27 cellular contexts compared by ENCODE assay signal in the genomic region with DNA sequence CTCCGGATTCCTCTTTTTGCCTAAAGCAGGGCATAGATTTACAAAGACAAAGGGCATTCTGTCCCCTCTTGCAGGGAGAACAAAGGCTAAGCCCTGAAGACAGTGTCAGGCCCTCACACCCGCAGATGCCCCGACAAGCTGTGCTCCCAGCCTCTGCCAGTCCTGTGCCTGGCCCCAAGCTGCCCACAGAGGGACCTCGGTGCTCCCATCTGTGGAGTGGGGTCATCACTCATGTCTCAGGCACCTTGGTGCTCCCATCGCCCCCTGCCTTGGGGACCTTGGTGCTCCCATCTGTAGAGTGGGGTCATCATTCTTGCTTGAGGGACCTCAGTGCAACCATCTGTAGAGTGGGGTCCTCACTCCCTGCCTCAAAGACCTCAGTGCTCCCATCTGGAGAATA. TPM values are rescaled to one million over a fixed set of nuclear protein-coding genes. Genes with fewer than 3 reads are reported as not detected.
"Had no signal": no experiment of that assay in that cellular context is flagged by ENCODE, and none has a peak within 500 bp of the region (broad histone marks: within the 10 kb centered on the region; RNA-seq: fewer than 3 reads in every experiment).

No MANE protein-coding gene starts in this region.

- H3K27ac ChIP-seq: body of pancreas, cardiac muscle cell, hepatocyte, testis, WERI-Rb-1 had no signal

- H3K27me3 Mint-ChIP-seq: activated naive CD8-positive, alpha-beta T cell treated with anti-CD3 and anti-CD28 coated beads, Interleukin-2, amount 50 U/mL, for 24 hours; naive B cell; type B pancreatic cell had no signal

- H3K4me3 Mint-ChIP-seq: activated CD8-positive, alpha-beta T cell treated with anti-CD3 and anti-CD28 coated beads, Interleukin-2, amount 10 ng/mL, durations not matched to agents 7 days and 5 days; activated naive CD8-positive, alpha-beta T cell treated with anti-CD3 and anti-CD28 coated beads, Interleukin-2, amount 50 U/mL, for 24 hours; activated T-helper 1 cell treated with anti-CD3 and anti-CD28 coated beads, Interleukin-12 subunit alpha, Interleukin-12 subunit beta, Interleukin-2, Interleukin-4 antibody, amounts not matched to agents 30 ng/mL and 10 ng/mL and 1 ng/mL, durations not matched to agents 14 hours and 24 hours and 36 hours; immature natural killer cell; naive B cell; stimulated activated naive B cell treated with anti-CD40 and anti-IgM and Interleukin-4, amounts not matched to agents 10 μg/mL and 1 μg/mL and 100 μg/mL, for 72 hours; type B pancreatic cell had no signal

- H3K27ac Mint-ChIP-seq: activated CD8-positive, alpha-beta T cell treated with anti-CD3 and anti-CD28 coated beads, Interleukin-2, amount 10 ng/mL, durations not matched to agents 7 days and 5 days; activated naive CD8-positive, alpha-beta T cell treated with anti-CD3 and anti-CD28 coated beads, Interleukin-2, amount 50 U/mL, for 24 hours; activated T-helper 1 cell treated with anti-CD3 and anti-CD28 coated beads, Interleukin-12 subunit alpha, Interleukin-12 subunit beta, Interleukin-2, Interleukin-4 antibody, amounts not matched to agents 30 ng/mL and 10 ng/mL and 1 ng/mL, durations not matched to agents 14 hours and 24 hours and 36 hours; naive B cell; type B pancreatic cell had no signal

- H3K27me3 ChIP-seq: body of pancreas, cardiac muscle cell, hepatocyte, testis had no signal

- H2AFZ ChIP-seq: hepatocyte had no signal

- H3K36me3 ChIP-seq: cardiac muscle cell, WERI-Rb-1 had no signal

- H3K9me3 Mint-ChIP-seq: activated naive CD8-positive, alpha-beta T cell treated with anti-CD3 and anti-CD28 coated beads, Interleukin-2, amount 50 U/mL, for 24 hours; activated T-helper 1 cell treated with anti-CD3 and anti-CD28 coated beads, Interleukin-12 subunit alpha, Interleukin-12 subunit beta, Interleukin-2, Interleukin-4 antibody, amounts not matched to agents 30 ng/mL and 10 ng/mL and 1 ng/mL, durations not matched to agents 14 hours and 24 hours and 36 hours; naive B cell; type B pancreatic cell had no signal

- H3K36me3 Mint-ChIP-seq: type B pancreatic cell had no signal

- H3K9me3 ChIP-seq: body of pancreas, testis had no signal

- H3K4me3 ChIP-seq: body of pancreas, cardiac muscle cell, hepatocyte, testis had no signal

- DNase-seq: activated CD4-positive, alpha-beta T cell treated with anti-CD3 and anti-CD28 coated beads for 1 hour; activated CD4-positive, alpha-beta T cell treated with anti-CD3 and anti-CD28 coated beads, Interleukin-2, amount 50 U/mL, for 1 hour; activated CD8-positive, alpha-beta T cell treated with anti-CD3 and anti-CD28 coated beads, Interleukin-2, amount 10 ng/mL, durations not matched to agents 7 days and 5 days; activated gamma-delta T cell; activated naive CD4-positive, alpha-beta T cell treated with anti-CD3 and anti-CD28 coated beads, Interleukin-2, amount 50 U/mL, for 16 hours; activated naive CD8-positive, alpha-beta T cell treated with anti-CD3 and anti-CD28 coated beads, Interleukin-2, amount 50 U/mL, for 24 hours; dermis blood vessel endothelial cell; effector CD8-positive, alpha-beta T cell; erythroblast; foreskin fibroblast; immature natural killer cell; kidney glomerular epithelial cell; mesendoderm; naive B cell; small intestine; stimulated activated CD4-positive, alpha-beta T cell treated with anti-CD3 and anti-CD28 coated beads, Interleukin-2, amount 100 ng/mL, for 48 hours; stimulated activated CD8-positive, alpha-beta memory T cell treated with anti-CD3 and anti-CD28 coated beads, Interleukin-4, amount 100 ng/mL, for 48 hours; stimulated activated naive B cell treated with anti-CD40 and anti-IgM and Interleukin-4, amounts not matched to agents 10 μg/mL and 1 μg/mL and 100 μg/mL, for 72 hours; T-helper 1 cell; testis; WERI-Rb-1 had no signal

- H3K4me2 ChIP-seq: hepatocyte had no signal

- ATAC-seq: activated CD8-positive, alpha-beta T cell treated with anti-CD3 and anti-CD28 coated beads, Interleukin-2, amount 10 ng/mL, durations not matched to agents 7 days and 5 days; activated naive CD8-positive, alpha-beta T cell treated with anti-CD3 and anti-CD28 coated beads, Interleukin-2, amount 50 U/mL, for 24 hours; body of pancreas; sciatic nerve; stimulated activated naive B cell treated with anti-CD40 and anti-IgM and Interleukin-4, amounts not matched to agents 10 μg/mL and 1 μg/mL and 100 μg/mL, for 72 hours had no signal

RNA-seq across cellular contexts. Expression of a gene that starts 24.3 kb away (rescaled TPM):
- total RNA-seq: cardiac muscle cell had no signal
